17 cellular contexts compared by ENCODE assay signal in the genomic region with DNA sequence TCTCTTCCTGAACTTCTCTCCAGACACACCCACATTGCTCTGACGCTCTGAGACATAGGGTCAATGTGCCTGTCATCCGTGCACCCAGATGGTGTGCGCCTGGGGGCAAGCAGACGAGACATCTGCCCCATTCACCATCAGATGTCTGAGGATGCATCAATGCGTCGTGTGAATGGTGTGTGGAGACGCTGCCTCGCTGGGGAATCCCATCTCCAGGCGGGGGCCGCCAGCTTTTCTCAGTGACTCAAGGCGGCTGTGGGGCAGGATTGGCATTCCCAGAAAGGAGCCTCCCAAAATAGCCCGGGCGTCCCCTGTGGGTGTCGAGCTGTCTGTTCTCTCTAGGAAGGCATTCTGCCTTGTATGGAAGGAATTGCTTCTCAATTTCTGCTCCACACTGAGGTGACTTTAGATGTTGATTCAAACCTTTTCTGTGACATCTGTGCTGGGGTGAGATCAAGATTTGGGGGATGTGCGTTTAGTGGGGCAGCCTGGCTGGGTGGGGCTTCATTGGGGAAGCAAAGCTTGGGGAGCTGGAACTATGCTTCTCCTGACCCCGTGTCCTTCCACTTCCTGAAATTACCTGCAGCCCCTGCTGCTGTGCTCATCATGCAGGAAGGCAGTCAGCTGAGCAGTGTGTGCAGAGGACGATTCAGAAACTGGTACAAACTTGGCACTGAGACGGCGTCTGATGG.
DNase-seq lines count a peak whose midpoint lies in the region; ATAC-seq and TF ChIP-seq lines count a peak whose summit lies in the region.
"Had no signal": no experiment of that assay in that cellular context is flagged by ENCODE, and none has a peak within 500 bp of the region (broad histone marks: within the 10 kb centered on the region; RNA-seq: fewer than 3 reads in every experiment).

No MANE protein-coding gene starts in this region.

- intact Hi-C loops in sigmoid colon (cut with DNase I) = no loop called here

- WGBS in sigmoid colon, 2 donors = 80 to 87% methylated on average over 19 of the region's 19 CpGs
- 54% methylated on average over 6 of the region's 19 CpGs; no CpG with 5 or more reads in 1 of the 2 donors for WGBS in gastroesophageal sphincter (ENCODE audit: low coverage in 1 of 2), 2 donors

- H3K27me3 ChIP-seq in sigmoid colon = no peaks in the 10 kb centered on the region
- peaks cover 4% of the 10 kb centered on the region for H3K27me3 ChIP-seq in gastroesophageal sphincter
- H3K27me3 ChIP-seq: pancreas had no signal

- H3K36me3 ChIP-seq in sigmoid colon (no peaks in the 10 kb centered on the region), gastroesophageal sphincter (no peaks in the 10 kb centered on the region)
- H3K36me3 ChIP-seq: pancreas had no signal

- no peak for ATAC-seq in gastroesophageal sphincter
- ATAC-seq: pancreas had no signal

- TF ChIP-seq EP300 in sigmoid colon (IDR thresholded peaks at IDR 0.05) = no peak
- TF ChIP-seq EP300 in gastroesophageal sphincter (IDR thresholded peaks at IDR 0.05) = no peak

- peak overlapping the region; percentile 38 for H3K4me3 Mint-ChIP-seq in glutamatergic neuron (ENCODE audit: unreplicated experiment)
- H3K4me3 Mint-ChIP-seq: CD8-positive, alpha-beta memory T cell; T-helper 2 cell treated with Interferon-gamma antibody and Interleukin-4, amounts not matched to agents 5 μg/mL and 100 μg/mL, for 36 hours had no signal

- TF ChIP-seq CTCF in glutamatergic neuron (IDR thresholded peaks at IDR 0.05; ENCODE audit: partially characterized antibody, unreplicated experiment) (no peak), sigmoid colon (IDR thresholded peaks at IDR 0.05) (no peak), gastroesophageal sphincter (IDR thresholded peaks at IDR 0.05) (no peak)

- peaks cover 10% of the 10 kb centered on the region for H3K9me3 Mint-ChIP-seq in glutamatergic neuron (ENCODE audit: unreplicated experiment)
- H3K9me3 Mint-ChIP-seq: CD8-positive, alpha-beta memory T cell; T-helper 2 cell treated with Interferon-gamma antibody and Interleukin-4, amounts not matched to agents 5 μg/mL and 100 μg/mL, for 36 hours had no signal

- H3K4me1 ChIP-seq in sigmoid colon (no peaks in the 10 kb centered on the region), gastroesophageal sphincter (peaks cover 0 to 7% (median 0%) of the 10 kb centered on the region in 3 donors)

- peak overlapping the region; percentile 5 for H3K27ac Mint-ChIP-seq in glutamatergic neuron (ENCODE audit: unreplicated experiment)
- H3K27ac Mint-ChIP-seq: CD8-positive, alpha-beta memory T cell; T-helper 2 cell treated with Interferon-gamma antibody and Interleukin-4, amounts not matched to agents 5 μg/mL and 100 μg/mL, for 36 hours had no signal

- H3K9me3 ChIP-seq in sigmoid colon (no peaks in the 10 kb centered on the region), gastroesophageal sphincter (no peaks in the 10 kb centered on the region)
- H3K9me3 ChIP-seq: pancreas had no signal

- DNase-seq in NCI-H2171 treated with DMSO at 0.1 percent for 48 hours (lab: John Stamatoyannopoulos, UW) = peak; percentile 35
- no peak for DNase-seq in NCI-H2171 (lab: John Stamatoyannopoulos, UW)
- peak; percentile 44 to 54 for DNase-seq in NCI-H524 (lab: John Stamatoyannopoulos, UW)
- DNase-seq in glutamatergic neuron = peak; percentile 56
- DNase-seq in sigmoid colon = peak; percentile 51
- DNase-seq in NCI-H774 (lab: John Stamatoyannopoulos, UW) = no peak
- no peak for DNase-seq in OCI-M1 (lab: John Stamatoyannopoulos, UW)
- DNase-seq: activated CD4-positive, alpha-beta T cell treated with anti-CD3 and anti-CD28 coated beads for 4 hours; CD8-positive, alpha-beta memory T cell; central memory CD4-positive, alpha-beta T cell; GDM1; NCI-H1694 had no signal

- H3K27ac ChIP-seq in sigmoid colon = no peak overlapping the region
- no peak overlapping the region for H3K27ac ChIP-seq in gastroesophageal sphincter
- H3K27ac ChIP-seq: HL-60, KMS-11, pancreas had no signal

- peaks cover 34% of the 10 kb centered on the region for H3K4me1 Mint-ChIP-seq in glutamatergic neuron (ENCODE audit: low read depth, unreplicated experiment)
- H3K4me1 Mint-ChIP-seq: CD8-positive, alpha-beta memory T cell had no signal

- peaks cover 5% of the 10 kb centered on the region for H3K36me3 Mint-ChIP-seq in glutamatergic neuron (ENCODE audit: unreplicated experiment)
- H3K36me3 Mint-ChIP-seq: CD8-positive, alpha-beta memory T cell had no signal

- no peak for TF ChIP-seq POLR2A in sigmoid colon (IDR thresholded peaks at IDR 0.05)
- TF ChIP-seq POLR2A in gastroesophageal sphincter (IDR thresholded peaks at IDR 0.05) = no peak

- H3K27me3 Mint-ChIP-seq in glutamatergic neuron (ENCODE audit: unreplicated experiment) = peaks cover 17% of the 10 kb centered on the region

- H3K4me3 ChIP-seq in sigmoid colon = no peak overlapping the region
- no peak overlapping the region for H3K4me3 ChIP-seq in gastroesophageal sphincter
- H3K4me3 ChIP-seq: pancreas had no signal

Comparison
In these comparisons a context has a peak if more than half of its experiments do, and no peak if none do; other contexts are left out.
1. DNase-seq: peak in NCI-H2171 treated with DMSO at 0.1 percent for 48 hours (single experiment), NCI-H524 (2 of 2), glutamatergic neuron (single experiment) and sigmoid colon (single experiment); none in NCI-H2171 (single experiment), NCI-H774 (single experiment) and OCI-M1 (single experiment).